33 cellular contexts compared by ENCODE assay signal in genomic region chr11:18792827-18793226, GRCh38. TPM values are rescaled to one million over a fixed set of nuclear protein-coding genes. Genes with fewer than 3 reads are reported as not detected.
DNase-seq lines count a peak whose midpoint lies in the region; ATAC-seq and TF ChIP-seq lines count a peak whose summit lies in the region.
"Had no signal": no experiment of that assay in that cellular context is flagged by ENCODE, and none has a peak within 500 bp of the region (broad histone marks: within the 10 kb centered on the region; RNA-seq: fewer than 3 reads in every experiment).

No MANE protein-coding gene starts in this region.

- H3K4me1 ChIP-seq in hepatocyte (ENCODE audit: insufficient read depth) (peaks cover 7% of the 10 kb centered on the region), neural progenitor cell (peaks cover 12% of the 10 kb centered on the region), left lung (peaks cover 5 to 10% of the 10 kb centered on the region in 2 donors), PC-3 (ENCODE audit: insufficient read depth, low read length) (no peaks in the 10 kb centered on the region)
- H3K4me1 ChIP-seq: SJSA1 had no signal

- H3K27ac Mint-ChIP-seq in T-helper 17 cell (no peak overlapping the region), neural progenitor cell (no peak overlapping the region)
- H3K27ac Mint-ChIP-seq: activated CD8-positive, alpha-beta T cell treated with anti-CD3 and anti-CD28 coated beads for 36 hours had no signal

- POLR2A ChIA-PET in PC-3 (lab: Charles Lee; ENCODE audit: unreplicated experiment) = no interaction called here

- H2AFZ ChIP-seq in hepatocyte (no peak overlapping the region), neural progenitor cell (replicated peaks) (no peak overlapping the region), PC-3 (ENCODE audit: low read length) (no peak overlapping the region)

- no peak overlapping the region for H3K9ac ChIP-seq in neural progenitor cell
- H3K9ac ChIP-seq in PC-3 (ENCODE audit: low read length) = no peak overlapping the region

- H3K27me3 ChIP-seq in H7 (ENCODE audit: control insufficient read depth, insufficient read depth, low read length) (peaks cover 49% of the 10 kb centered on the region), hepatocyte (peaks cover 79% of the 10 kb centered on the region), neural progenitor cell (peaks cover 93% of the 10 kb centered on the region), left lung (peaks cover 27 to 77% of the 10 kb centered on the region in 2 donors), PC-3 (ENCODE audit: low read length) (peaks cover 41% of the 10 kb centered on the region)
- H3K27me3 ChIP-seq: right atrium auricular region had no signal

- intact Hi-C loops in left lung (cut with DNase I) (no loop called here), PC-3 (cut with micrococcal nuclease) (no loop called here)

- H3K36me3 ChIP-seq in H7 (replicated peaks; ENCODE audit: control insufficient read depth, insufficient read depth, low read length) = no peaks in the 10 kb centered on the region
- H3K36me3 ChIP-seq in hepatocyte (replicated peaks; ENCODE audit: insufficient read depth, low read depth) = no peaks in the 10 kb centered on the region
- H3K36me3 ChIP-seq in neural progenitor cell = no peaks in the 10 kb centered on the region
- H3K36me3 ChIP-seq in left lung = no peaks in the 10 kb centered on the region
- no peaks in the 10 kb centered on the region for H3K36me3 ChIP-seq in PC-3 (ENCODE audit: low read depth, low read length)
- H3K36me3 ChIP-seq: heart left ventricle, pancreas, right atrium auricular region, SJSA1, transverse colon had no signal

- H3K27me3 Mint-ChIP-seq in T-helper 17 cell = peaks cover 74% of the 10 kb centered on the region
- peaks cover 47% of the 10 kb centered on the region for H3K27me3 Mint-ChIP-seq in neural progenitor cell (ENCODE audit: insufficient read depth, low read depth)

- H3K27ac ChIP-seq in hepatocyte = no peak overlapping the region
- H3K27ac ChIP-seq in neural progenitor cell = no peak overlapping the region
- H3K27ac ChIP-seq in left lung = no peak overlapping the region
- no peak overlapping the region for H3K27ac ChIP-seq in PC-3 (ENCODE audit: low read length)
- H3K27ac ChIP-seq: pancreas, right atrium auricular region, SJSA1, transverse colon had no signal

- H3K9me2 ChIP-seq in hepatocyte (replicated peaks; ENCODE audit: insufficient read depth) = no peaks in the 10 kb centered on the region
- no peaks in the 10 kb centered on the region for H3K9me2 ChIP-seq in PC-3 (replicated peaks; ENCODE audit: low read length)

- H3K4me2 ChIP-seq in hepatocyte = peak overlapping the region; percentile 95
- H3K4me2 ChIP-seq in neural progenitor cell = peak overlapping the region; percentile 96
- H3K4me2 ChIP-seq in PC-3 (ENCODE audit: low read length) = no peak overlapping the region

- no peaks in the 10 kb centered on the region for H3K9me3 ChIP-seq in T-helper 17 cell (ENCODE audit: control insufficient read depth, low read length, poor library complexity, severe bottlenecking)
- no peaks in the 10 kb centered on the region for H3K9me3 ChIP-seq in hepatocyte (ENCODE audit: low read depth)
- no peaks in the 10 kb centered on the region for H3K9me3 ChIP-seq in neural progenitor cell (ENCODE audit: low read depth)
- H3K9me3 ChIP-seq in left lung = no peaks in the 10 kb centered on the region
- no peaks in the 10 kb centered on the region for H3K9me3 ChIP-seq in PC-3 (ENCODE audit: low read length)
- H3K9me3 ChIP-seq: heart left ventricle, pancreas, right atrium auricular region, SJSA1, transverse colon had no signal

- ATAC-seq in T-helper 17 cell (no peak), left lung (no peak), PC-3 (no peak)
- ATAC-seq: activated CD8-positive, alpha-beta T cell treated with anti-CD3 and anti-CD28 coated beads for 36 hours; K562; T-cell had no signal

- H3K36me3 Mint-ChIP-seq in T-helper 17 cell (ENCODE audit: low read depth) (peaks cover 5% of the 10 kb centered on the region), neural progenitor cell (no peaks in the 10 kb centered on the region)
- H3K36me3 Mint-ChIP-seq: T-cell had no signal

- H3F3A ChIP-seq in neural progenitor cell (ENCODE audit: low read depth) (peaks cover 30% of the 10 kb centered on the region), PC-3 (ENCODE audit: low read length, unreplicated experiment) (no peaks in the 10 kb centered on the region)

- H4K20me1 ChIP-seq in hepatocyte (ENCODE audit: insufficient read depth, poor library complexity, severe bottlenecking) (no peaks in the 10 kb centered on the region), neural progenitor cell (ENCODE audit: low read depth) (no peaks in the 10 kb centered on the region), PC-3 (ENCODE audit: low read length) (no peaks in the 10 kb centered on the region)

- no peaks in the 10 kb centered on the region for H3K79me2 ChIP-seq in hepatocyte
- H3K79me2 ChIP-seq in neural progenitor cell (ENCODE audit: low read depth) = no peaks in the 10 kb centered on the region
- H3K79me2 ChIP-seq in PC-3 (ENCODE audit: low read length) = no peaks in the 10 kb centered on the region

- 58% methylated on average over 7 of the region's 11 CpGs for whole genome bisulfite sequencing in hepatocyte (ENCODE audit: low lambda C conversion rate, missing lambda C conversion rate)

- TF ChIP-seq CTCF in hepatocyte (IDR thresholded peaks at IDR 0.05; ENCODE audit: poor library complexity) (no peak), neural progenitor cell (IDR thresholded peaks at IDR 0.05) (no peak), foreskin fibroblast (IDR thresholded peaks at IDR 0.05; ENCODE audit: low read depth, low read length) (no peak), left lung (IDR thresholded peaks at IDR 0.05) (no peak), PC-3 (conservative IDR thresholded peaks at IDR 0.05; ENCODE audit: low read depth, low read length) (no peak)

- peak overlapping the region; percentile 89; the same call in 1 of the 2 replicates for H3K4me3 ChIP-seq in H7 (ENCODE audit: insufficient read depth, low read depth, low read length)
- H3K4me3 ChIP-seq in hepatocyte = no peak overlapping the region
- peak overlapping the region; percentile 69 for H3K4me3 ChIP-seq in neural progenitor cell
- H3K4me3 ChIP-seq in foreskin fibroblast (ENCODE audit: low read depth in 1 of 2, low read length in 2 of 2) = no peak overlapping the region
- no peak overlapping the region for H3K4me3 ChIP-seq in left lung
- no peak overlapping the region for H3K4me3 ChIP-seq in PC-3 (ENCODE audit: low read length)
- H3K4me3 ChIP-seq: K562, SJSA1, transverse colon had no signal

- H3K9me3 Mint-ChIP-seq in neural progenitor cell = no peaks in the 10 kb centered on the region
- H3K9me3 Mint-ChIP-seq: activated CD8-positive, alpha-beta T cell treated with anti-CD3 and anti-CD28 coated beads for 36 hours; T-cell had no signal

- H3K4me3 Mint-ChIP-seq in T-helper 17 cell = peak overlapping the region; percentile 71
- H3K4me3 Mint-ChIP-seq in neural progenitor cell = peak overlapping the region; percentile 84
- H3K4me3 Mint-ChIP-seq: activated CD8-positive, alpha-beta T cell treated with anti-CD3 and anti-CD28 coated beads for 36 hours had no signal

- DNase-seq in H7 = no peak
- DNase-seq in T-helper 17 cell = no peak
- DNase-seq in hepatocyte (ENCODE audit: low spot score) = no peak
- DNase-seq in neural progenitor cell (ENCODE audit: low spot score) = no peak
- DNase-seq in NOMO-1 (lab: John Stamatoyannopoulos, UW; ENCODE audit: unreplicated experiment in 2 of 2) = no peak
- no peak for DNase-seq in foreskin fibroblast
- no peak for DNase-seq in left lung
- no peak for DNase-seq in PC-3
- DNase-seq: ACHN; activated CD4-positive, alpha-beta T cell treated with anti-CD3 and anti-CD28 coated beads for 1 hour; activated CD8-positive, alpha-beta T cell treated with anti-CD3 and anti-CD28 coated beads for 36 hours; activated effector memory CD4-positive, alpha-beta T cell treated with anti-CD3 and anti-CD28 coated beads, Interleukin-2, amount 50 U/mL, for 16 hours; activated T-cell treated with anti-CD3 and anti-CD28 coated beads for 4 hours; effector CD4-positive, alpha-beta T cell; GDM1; heart left ventricle; mesenchymal stem cell; NCI-H1092 treated with DMSO at 0.1 percent for 48 hours; NCI-H187 treated with DMSO at 0.1 percent for 48 hours; NCI-H2227 treated with DMSO at 0.1 percent for 48 hours; NCI-H69; pancreas; stimulated activated CD4-positive, alpha-beta T cell treated with anti-CD3 and anti-CD28 coated beads, Interleukin-1b, Interleukin-23, amount 100 ng/mL, for 48 hours; T-cell; transverse colon had no signal

- BruUV-seq in PC-3 (replicated peaks; lab: Mats Ljungman, UMichigan) = no TSS peak

- CTCF ChIA-PET in PC-3 (lab: Charles Lee) = interaction anchor here (0.6 kb wide), 1 partner anchor 62 kb away, joined by 3 read pairs; no protein-coding TSS in a partner anchor

- H3K4me1 Mint-ChIP-seq in T-helper 17 cell (peaks cover 11% of the 10 kb centered on the region), neural progenitor cell (peaks cover 9% of the 10 kb centered on the region)

RNA-seq across cellular contexts. Expression of gene PTPN5, which starts 1.2 kb away (rescaled TPM):
- total RNA-seq in H7 (2014; rRNA removed; shearing (Covaris generic)) = 1.7 and 3.0 TPM in 2 replicates
- total RNA-seq in T-helper 17 cell (not detected), hepatocyte (0.40 and 0.90 TPM in 2 replicates), neural progenitor cell (ENCODE audit: low replicate concordance) (8.5 and 15.8 TPM in 2 replicates), left lung (under 1 TPM in 1 of 2 donors, not detected in 1; 0.13 TPM), PC-3 (2014; rRNA removed) (0.95 and 2.8 TPM in 2 replicates)
- polyA plus RNA-seq in hepatocyte = 0.22 and 0.78 TPM in 2 replicates
- total RNA-seq: activated CD8-positive, alpha-beta T cell treated with anti-CD3 and anti-CD28 coated beads for 36 hours; epithelial cell of proximal tubule; K562; M059J; RPMI7951; SJSA1; smooth muscle cell had no signal
- polyA plus RNA-seq: BJ, K562, smooth muscle cell had no signal

Comparison
In these comparisons a context has a peak if more than half of its experiments do, and no peak if none do; other contexts are left out.
1. H3K4me3 ChIP-seq: peak in H7 (single experiment) and neural progenitor cell (single experiment); none in hepatocyte (single experiment), foreskin fibroblast (0 of 2), left lung (0 of 2) and PC-3 (single experiment).